1 cellular context compared by ENCODE assay signal in genomic region chr10:102133373-102134195, GRCh38.
TF ChIP-seq lines count a peak whose summit lies in the region.

No MANE protein-coding gene starts in this region.

TF ChIP-seq in K562, 482 proteins besides CTCF, POLR2A, EP300 and RAD21 (continued from another document and continues in another):
- TF ChIP-seq HES1 (IDR thresholded peaks at IDR 0.05; ENCODE audit: low read depth) (no peak), MEF2A (IDR thresholded peaks at IDR 0.05; ENCODE audit: control insufficient read depth, low read depth, low read length) (no peak), TCF3 (CRISPR knock-in tag; IDR thresholded peaks at IDR 0.05) (no peak), SMAD4 (CRISPR knock-in tag; conservative IDR thresholded peaks at IDR 0.05) (no peak), RNF2 (IDR thresholded peaks at IDR 0.05) (no peak), RCOR1 (IDR thresholded peaks at IDR 0.05; ENCODE audit: borderline replicate concordance in 1 of 2, low read depth in 2 of 2, low read length in 2 of 2) (no peak), ZNF280B (CRISPR knock-in tag; IDR thresholded peaks at IDR 0.05) (no peak), ZNF551 (CRISPR knock-in tag; IDR thresholded peaks at IDR 0.05) (no peak), SUPT5H (IDR thresholded peaks at IDR 0.05) (peak; percentile 27; the same call in 1 of the 2 replicates), CHD1 (IDR thresholded peaks at IDR 0.05; ENCODE audit: low read length) (no peak), PYGO2 (tag; IDR thresholded peaks at IDR 0.05) (no peak), EHMT2 (IDR thresholded peaks at IDR 0.05) (no peak), NKRF (IDR thresholded peaks at IDR 0.05; ENCODE audit: borderline replicate concordance) (peak; percentile 74), NCOR1 (IDR thresholded peaks at IDR 0.05) (no peak), BRF1 (IDR thresholded peaks at IDR 0.05; ENCODE audit: borderline replicate concordance, extremely low read depth, insufficient read length) (no peak), ZNF133 (CRISPR knock-in tag; IDR thresholded peaks at IDR 0.05) (no peak), ADNP (tag; IDR thresholded peaks at IDR 0.05) (no peak), ASH1L (IDR thresholded peaks at IDR 0.05; ENCODE audit: borderline replicate concordance, low read depth, partially characterized antibody) (no peak), L3MBTL2 (IDR thresholded peaks at IDR 0.05) (no peak), PHF8 (IDR thresholded peaks at IDR 0.05; ENCODE audit: borderline replicate concordance, low read length) (no peak; the same call in 1 of the 2 replicates), ZNF143 (CRISPR knock-in tag; IDR thresholded peaks at IDR 0.05) (no peak), GTF3C2 (IDR thresholded peaks at IDR 0.05; ENCODE audit: borderline replicate concordance, extremely low read depth, insufficient read length) (no peak), ZNF280A (IDR thresholded peaks at IDR 0.05; ENCODE audit: low read depth, partially characterized antibody) (no peak), MYNN (IDR thresholded peaks at IDR 0.05) (no peak), MYNN (CRISPR knock-in tag; IDR thresholded peaks at IDR 0.05) (no peak), ZNF347 (CRISPR knock-in tag; IDR thresholded peaks at IDR 0.05; ENCODE audit: low read depth) (no peak), HIVEP1 (CRISPR knock-in tag; IDR thresholded peaks at IDR 0.05) (no peak), RBM34 (IDR thresholded peaks at IDR 0.05; ENCODE audit: borderline replicate concordance, insufficient read depth, low read length) (no peak), ETS1 (conservative IDR thresholded peaks at IDR 0.05; ENCODE audit: control insufficient read depth, low read depth, low read length) (peak; percentile 81), POU5F1 (IDR thresholded peaks at IDR 0.05; ENCODE audit: borderline replicate concordance, low read depth, low read length, partially characterized antibody) (no peak), CREB3 (tag; conservative IDR thresholded peaks at IDR 0.05; ENCODE audit: low read depth) (no peak), ZNF395 (CRISPR knock-in tag; IDR thresholded peaks at IDR 0.05) (no peak; the same call in 1 of the 2 replicates), BMI1 (IDR thresholded peaks at IDR 0.05; ENCODE audit: low read length) (no peak), TRIM25 (IDR thresholded peaks at IDR 0.05; ENCODE audit: borderline replicate concordance) (no peak), FIP1L1 (IDR thresholded peaks at IDR 0.05; ENCODE audit: low read depth, low read length, poor library complexity, severe bottlenecking) (peak; percentile 46), CHCHD3 (CRISPR knock-in tag; IDR thresholded peaks at IDR 0.05) (no peak), MED1 (CRISPR knock-in tag; IDR thresholded peaks at IDR 0.05; ENCODE audit: borderline replicate concordance) (no peak), ZEB2 (IDR thresholded peaks at IDR 0.05) (no peak), SMAD3 (CRISPR knock-in tag; conservative IDR thresholded peaks at IDR 0.05) (no peak), XRCC5 (IDR thresholded peaks at IDR 0.05; ENCODE audit: low read depth, low read length) (no peak), MXI1 (IDR thresholded peaks at IDR 0.05; ENCODE audit: low read depth, low read length) (peak; percentile 96), E2F8 (IDR thresholded peaks at IDR 0.05; ENCODE audit: low read depth, partially characterized antibody) (peak; percentile 97), NFIC (IDR thresholded peaks at IDR 0.05) (no peak), TRIM24 (IDR thresholded peaks at IDR 0.05) (no peak), CREB5 (CRISPR knock-in tag; IDR thresholded peaks at IDR 0.05) (no peak), ELF2 (CRISPR knock-in tag; IDR thresholded peaks at IDR 0.05) (no peak)
